1 cellular context compared by ENCODE assay signal in genomic region chr10:78639629-78640028, GRCh38.
TF ChIP-seq lines count a peak whose summit lies in the region.

No MANE protein-coding gene starts in this region.

TF ChIP-seq in HepG2, 621 proteins besides CTCF, POLR2A, EP300 and RAD21 (continued from another document and continues in another):
- TF ChIP-seq HMGA1 (CRISPR knock-in tag; conservative IDR thresholded peaks at IDR 0.05) (no peak), IRF1 (CRISPR knock-in tag; IDR thresholded peaks at IDR 0.05; ENCODE audit: low read depth) (no peak), ZNF230 (CRISPR knock-in tag; IDR thresholded peaks at IDR 0.05) (no peak), ZMYM4 (CRISPR knock-in tag; IDR thresholded peaks at IDR 0.05) (no peak), HNRNPLL (IDR thresholded peaks at IDR 0.05; ENCODE audit: low read depth, low read length, poor library complexity, severe bottlenecking) (no peak), FOXO1 (CRISPR knock-in tag; IDR thresholded peaks at IDR 0.05) (peak; percentile 24; the same call in 1 of the 2 replicates), AFF4 (CRISPR knock-in tag; IDR thresholded peaks at IDR 0.05) (no peak), TBX2 (CRISPR knock-in tag; IDR thresholded peaks at IDR 0.05; ENCODE audit: borderline replicate concordance) (no peak), NRL (CRISPR knock-in tag; IDR thresholded peaks at IDR 0.05; ENCODE audit: borderline replicate concordance) (no peak), ZNF275 (CRISPR knock-in tag; IDR thresholded peaks at IDR 0.05; ENCODE audit: borderline replicate concordance) (no peak), EZH2 (conservative IDR thresholded peaks at IDR 0.05; ENCODE audit: low read depth, low read length) (no peak), ZNF552 (CRISPR knock-in tag; IDR thresholded peaks at IDR 0.05; ENCODE audit: borderline replicate concordance) (no peak), POGK (CRISPR knock-in tag; conservative IDR thresholded peaks at IDR 0.05) (0 out of 2 replicates have a peak, but pooled peaks have one; percentile 63), ZNF33A (CRISPR knock-in tag; IDR thresholded peaks at IDR 0.05; ENCODE audit: borderline replicate concordance) (no peak), ISL2 (CRISPR knock-in tag; IDR thresholded peaks at IDR 0.05) (0 out of 2 replicates have a peak, but pooled peaks have one; percentile 30), GATAD2A (CRISPR knock-in tag; IDR thresholded peaks at IDR 0.05) (peak; percentile 65), THAP11 (CRISPR knock-in tag; IDR thresholded peaks at IDR 0.05) (no peak), ZNF24 (IDR thresholded peaks at IDR 0.05) (no peak), ZNF776 (CRISPR knock-in tag; IDR thresholded peaks at IDR 0.05) (no peak), ZNF253 (CRISPR knock-in tag; IDR thresholded peaks at IDR 0.05; ENCODE audit: borderline replicate concordance) (no peak), NFKB2 (CRISPR knock-in tag; IDR thresholded peaks at IDR 0.05; ENCODE audit: borderline replicate concordance) (no peak), ZNF530 (CRISPR knock-in tag; IDR thresholded peaks at IDR 0.05; ENCODE audit: low read depth) (no peak), ZNF710 (CRISPR knock-in tag; IDR thresholded peaks at IDR 0.05; ENCODE audit: borderline replicate concordance) (no peak), ZNF704 (CRISPR knock-in tag; IDR thresholded peaks at IDR 0.05; ENCODE audit: borderline replicate concordance) (no peak), SMAD9 (CRISPR knock-in tag; IDR thresholded peaks at IDR 0.05) (no peak), DR1 (CRISPR knock-in tag; IDR thresholded peaks at IDR 0.05) (no peak), HDAC2 (CRISPR knock-in tag; IDR thresholded peaks at IDR 0.05) (peak; percentile 33; the same call in 1 of the 2 replicates), HNF1A (IDR thresholded peaks at IDR 0.05; ENCODE audit: low read depth) (no peak), HNF1A (CRISPR knock-in tag; IDR thresholded peaks at IDR 0.05; ENCODE audit: borderline replicate concordance) (no peak), SOX6 (IDR thresholded peaks at IDR 0.05) (no peak), SOX6 (CRISPR knock-in tag; IDR thresholded peaks at IDR 0.05) (peak; percentile 29; the same call in 1 of the 2 replicates), NR2F6 (IDR thresholded peaks at IDR 0.05) (no peak), NR2F6 (CRISPR knock-in tag; IDR thresholded peaks at IDR 0.05) (peak; percentile 39; the same call in 1 of the 2 replicates), HES4 (CRISPR knock-in tag; IDR thresholded peaks at IDR 0.05; ENCODE audit: borderline replicate concordance) (no peak), ZIK1 (CRISPR knock-in tag; IDR thresholded peaks at IDR 0.05; ENCODE audit: borderline replicate concordance, low read depth) (no peak), RARA (CRISPR knock-in tag; IDR thresholded peaks at IDR 0.05) (peak; percentile 48), PAWR (CRISPR knock-in tag; IDR thresholded peaks at IDR 0.05; ENCODE audit: borderline replicate concordance) (no peak), SKI (IDR thresholded peaks at IDR 0.05; ENCODE audit: partially characterized antibody) (no peak), ZNF883 (CRISPR knock-in tag; IDR thresholded peaks at IDR 0.05; ENCODE audit: not compliant biosample characterization) (no peak), SP140L (CRISPR knock-in tag; IDR thresholded peaks at IDR 0.05; ENCODE audit: borderline replicate concordance) (no peak), ZNF280D (CRISPR knock-in tag; IDR thresholded peaks at IDR 0.05) (no peak), PHB2 (IDR thresholded peaks at IDR 0.05; ENCODE audit: partially characterized antibody) (no peak), HIC2 (CRISPR knock-in tag; IDR thresholded peaks at IDR 0.05; ENCODE audit: low read depth) (peak; percentile 94), ZBTB3 (CRISPR knock-in tag; IDR thresholded peaks at IDR 0.05; ENCODE audit: borderline replicate concordance, low read depth) (no peak), CBX5 (CRISPR knock-in tag; IDR thresholded peaks at IDR 0.05; ENCODE audit: borderline replicate concordance) (no peak), HHEX (CRISPR knock-in tag; IDR thresholded peaks at IDR 0.05) (no peak)
